ENCODE assay signal across 1 cellular context in the genomic region with DNA sequence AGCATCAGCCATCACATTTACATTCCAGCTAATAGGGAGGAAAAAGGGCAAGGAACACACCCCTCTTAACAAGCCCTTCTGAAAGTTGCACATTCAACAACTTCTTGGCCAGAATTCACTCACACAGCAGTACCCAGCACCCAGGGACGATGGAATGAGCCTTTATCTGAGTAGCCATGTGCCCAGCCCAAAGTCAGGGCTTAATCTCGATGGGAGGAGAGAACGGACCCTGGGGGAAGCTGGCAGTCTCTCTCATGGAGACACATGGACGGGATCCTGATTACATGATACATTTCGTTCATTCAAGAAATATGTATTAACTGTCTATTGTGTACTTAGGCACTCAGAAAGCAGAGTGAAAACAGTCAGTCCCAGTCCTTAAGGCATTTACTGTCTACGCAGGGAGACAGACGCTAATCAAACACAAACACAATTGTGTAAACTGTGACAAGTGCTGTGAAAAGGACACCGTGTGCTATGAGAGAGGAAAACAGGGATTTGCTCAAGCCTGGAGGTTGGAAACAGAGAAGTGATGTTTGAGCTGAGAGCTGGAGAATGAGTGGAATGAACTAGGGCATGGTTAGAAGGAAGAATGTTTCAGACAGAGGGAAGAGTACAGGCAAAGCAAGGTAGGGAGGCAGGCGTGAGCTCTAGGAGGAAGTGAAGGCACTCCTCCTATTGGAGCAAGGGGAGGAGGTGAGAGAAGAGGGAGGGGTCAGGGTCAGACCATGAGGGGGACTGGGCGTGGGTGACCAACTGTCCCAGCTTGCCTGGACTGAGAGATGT.
TF ChIP-seq lines count a peak whose summit lies in the region.

No MANE protein-coding gene starts in this region.

TF ChIP-seq in A549, 52 proteins besides CTCF, POLR2A, EP300 and RAD21 (continued from another document):
- TF ChIP-seq, protein P1, sequence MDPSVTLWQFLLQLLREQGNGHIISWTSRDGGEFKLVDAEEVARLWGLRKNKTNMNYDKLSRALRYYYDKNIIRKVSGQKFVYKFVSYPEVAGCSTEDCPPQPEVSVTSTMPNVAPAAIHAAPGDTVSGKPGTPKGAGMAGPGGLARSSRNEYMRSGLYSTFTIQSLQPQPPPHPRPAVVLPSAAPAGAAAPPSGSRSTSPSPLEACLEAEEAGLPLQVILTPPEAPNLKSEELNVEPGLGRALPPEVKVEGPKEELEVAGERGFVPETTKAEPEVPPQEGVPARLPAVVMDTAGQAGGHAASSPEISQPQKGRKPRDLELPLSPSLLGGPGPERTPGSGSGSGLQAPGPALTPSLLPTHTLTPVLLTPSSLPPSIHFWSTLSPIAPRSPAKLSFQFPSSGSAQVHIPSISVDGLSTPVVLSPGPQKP (IDR thresholded peaks at IDR 0.05; ENCODE audit: low read depth, low read length): no peak
- TF ChIP-seq CBX8 (IDR thresholded peaks at IDR 0.05): no peak
- TF ChIP-seq, protein P2, sequence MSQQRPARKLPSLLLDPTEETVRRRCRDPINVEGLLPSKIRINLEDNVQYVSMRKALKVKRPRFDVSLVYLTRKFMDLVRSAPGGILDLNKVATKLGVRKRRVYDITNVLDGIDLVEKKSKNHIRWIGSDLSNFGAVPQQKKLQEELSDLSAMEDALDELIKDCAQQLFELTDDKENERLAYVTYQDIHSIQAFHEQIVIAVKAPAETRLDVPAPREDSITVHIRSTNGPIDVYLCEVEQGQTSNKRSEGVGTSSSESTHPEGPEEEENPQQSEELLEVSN (IDR thresholded peaks at IDR 0.05; ENCODE audit: borderline replicate concordance, low read depth): no peak
- no peak for TF ChIP-seq GATA3 (IDR thresholded peaks at IDR 0.05; ENCODE audit: borderline replicate concordance)
- TF ChIP-seq, protein P3, sequence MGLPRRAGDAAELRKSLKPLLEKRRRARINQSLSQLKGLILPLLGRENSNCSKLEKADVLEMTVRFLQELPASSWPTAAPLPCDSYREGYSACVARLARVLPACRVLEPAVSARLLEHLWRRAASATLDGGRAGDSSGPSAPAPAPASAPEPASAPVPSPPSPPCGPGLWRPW (IDR thresholded peaks at IDR 0.05): no peak
- TF ChIP-seq, protein P4, sequence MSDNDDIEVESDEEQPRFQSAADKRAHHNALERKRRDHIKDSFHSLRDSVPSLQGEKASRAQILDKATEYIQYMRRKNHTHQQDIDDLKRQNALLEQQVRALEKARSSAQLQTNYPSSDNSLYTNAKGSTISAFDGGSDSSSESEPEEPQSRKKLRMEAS (IDR thresholded peaks at IDR 0.05): no peak
- TF ChIP-seq MAFK (IDR thresholded peaks at IDR 0.05; ENCODE audit: partially characterized antibody): no peak
- TF ChIP-seq, protein P5, sequence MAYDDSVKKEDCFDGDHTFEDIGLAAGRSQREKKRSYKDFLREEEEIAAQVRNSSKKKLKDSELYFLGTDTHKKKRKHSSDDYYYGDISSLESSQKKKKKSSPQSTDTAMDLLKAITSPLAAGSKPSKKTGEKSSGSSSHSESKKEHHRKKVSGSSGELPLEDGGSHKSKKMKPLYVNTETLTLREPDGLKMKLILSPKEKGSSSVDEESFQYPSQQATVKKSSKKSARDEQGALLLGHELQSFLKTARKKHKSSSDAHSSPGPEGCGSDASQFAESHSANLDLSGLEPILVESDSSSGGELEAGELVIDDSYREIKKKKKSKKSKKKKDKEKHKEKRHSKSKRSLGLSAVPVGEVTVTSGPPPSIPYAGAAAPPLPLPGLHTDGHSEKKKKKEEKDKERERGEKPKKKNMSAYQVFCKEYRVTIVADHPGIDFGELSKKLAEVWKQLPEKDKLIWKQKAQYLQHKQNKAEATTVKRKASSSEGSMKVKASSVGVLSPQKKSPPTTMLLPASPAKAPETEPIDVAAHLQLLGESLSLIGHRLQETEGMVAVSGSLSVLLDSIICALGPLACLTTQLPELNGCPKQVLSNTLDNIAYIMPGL (CRISPR knock-in tag; IDR thresholded peaks at IDR 0.05; ENCODE audit: borderline replicate concordance): no peak
- no peak for TF ChIP-seq RFX5 (IDR thresholded peaks at IDR 0.05)
- no peak for TF ChIP-seq EHF (CRISPR knock-in tag; IDR thresholded peaks at IDR 0.05)
- TF ChIP-seq, protein P6, sequence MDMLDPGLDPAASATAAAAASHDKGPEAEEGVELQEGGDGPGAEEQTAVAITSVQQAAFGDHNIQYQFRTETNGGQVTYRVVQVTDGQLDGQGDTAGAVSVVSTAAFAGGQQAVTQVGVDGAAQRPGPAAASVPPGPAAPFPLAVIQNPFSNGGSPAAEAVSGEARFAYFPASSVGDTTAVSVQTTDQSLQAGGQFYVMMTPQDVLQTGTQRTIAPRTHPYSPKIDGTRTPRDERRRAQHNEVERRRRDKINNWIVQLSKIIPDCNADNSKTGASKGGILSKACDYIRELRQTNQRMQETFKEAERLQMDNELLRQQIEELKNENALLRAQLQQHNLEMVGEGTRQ (IDR thresholded peaks at IDR 0.05): no peak
- no peak for TF ChIP-seq PHF8 (IDR thresholded peaks at IDR 0.05; ENCODE audit: borderline replicate concordance, low read depth)
